ENCODE assay signal across 15 cellular contexts in the genomic region with DNA sequence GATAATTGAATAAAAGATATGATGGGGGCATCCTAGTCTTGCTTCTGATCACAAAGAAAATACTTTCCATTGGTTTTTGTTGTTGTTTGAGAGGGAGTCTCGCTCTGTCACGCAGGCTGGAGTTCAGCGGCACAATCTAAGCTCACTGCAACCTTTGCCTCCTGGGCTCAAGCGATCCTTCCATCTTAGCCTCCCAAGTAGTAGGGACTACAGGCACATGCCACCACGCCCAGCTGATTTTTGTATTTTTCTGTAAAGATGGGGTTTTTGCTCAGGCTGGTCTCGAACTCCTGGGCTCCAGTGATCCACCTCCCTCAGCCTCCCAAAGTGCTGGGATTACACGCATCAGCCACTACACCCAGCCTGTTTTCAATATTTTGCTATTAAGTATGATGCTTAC. TPM values are rescaled to one million over a fixed set of nuclear protein-coding genes. Genes with fewer than 3 reads are reported as not detected.
A peak's percentile ranks its signal among the peaks of the same experiment; 100 is the strongest.
DNase-seq lines count a peak whose midpoint lies in the region; ATAC-seq and TF ChIP-seq lines count a peak whose summit lies in the region.
"Had no signal": no experiment of that assay in that cellular context is flagged by ENCODE, and none has a peak within 500 bp of the region (broad histone marks: within the 10 kb centered on the region; RNA-seq: fewer than 3 reads in every experiment).

No MANE protein-coding gene starts in this region.

- H3K4me3 ChIP-seq in OCI-LY7 (ENCODE audit: low read depth, low read length, poor library complexity, severe bottlenecking) (peak overlapping the region; percentile 53), gastroesophageal sphincter (no peak overlapping the region)
- H3K4me3 ChIP-seq: ascending aorta, coronary artery, pancreas, skin epidermis had no signal

- H3K27ac ChIP-seq in OCI-LY7 (ENCODE audit: low read depth, low read length, poor library complexity, severe bottlenecking) (peak overlapping the region; percentile 96), angular gyrus (ENCODE audit: low read depth, low read length) (peak overlapping the region; percentile 8), gastroesophageal sphincter (no peak overlapping the region)
- H3K27ac ChIP-seq: ascending aorta, coronary artery, pancreas had no signal

- no peaks in the 10 kb centered on the region for H3K79me2 ChIP-seq in OCI-LY7 (ENCODE audit: insufficient read depth, low read depth, low read length)

- H3K9me2 ChIP-seq in OCI-LY7 (ENCODE audit: insufficient read depth, low read length) = no peaks in the 10 kb centered on the region

- BruUV-seq in OCI-LY7 (replicated peaks; lab: Mats Ljungman, UMichigan) = no TSS peak

- WGBS in gastroesophageal sphincter (ENCODE audit: low coverage in 1 of 2), 2 donors = 82 to 85% methylated on average over 4 to 7 of the region's 7 CpGs

- no peaks in the 10 kb centered on the region for H4K20me1 ChIP-seq in OCI-LY7 (ENCODE audit: insufficient read depth, low read length)

- intact Hi-C loops in OCI-LY7 (cut with micrococcal nuclease; ENCODE audit: unreplicated experiment) = loop anchor here (10.0 kb wide), 1 partner anchor 549 kb away; the partner anchor contains the start of gene ZFP36

- H3K27me3 ChIP-seq in gastroesophageal sphincter = peaks cover under 1% of the 10 kb centered on the region
- H3K27me3 ChIP-seq: ascending aorta, pancreas had no signal

- no peak for ATAC-seq in stimulated activated naive CD8-positive, alpha-beta T cell treated with anti-CD3 and anti-CD28 coated beads, Interleukin-15, Interleukin-2, amounts not matched to agents 100 U/mL and 50 U/mL, for 24 hours
- no peak for ATAC-seq in gastroesophageal sphincter

- TF ChIP-seq POLR2A in gastroesophageal sphincter (IDR thresholded peaks at IDR 0.05) = no peak

- peaks cover 81% of the 10 kb centered on the region for H3K4me1 ChIP-seq in OCI-LY7 (ENCODE audit: insufficient read depth, low read length, poor library complexity, severe bottlenecking)
- no peaks in the 10 kb centered on the region for H3K4me1 ChIP-seq in gastroesophageal sphincter
- H3K4me1 ChIP-seq: ascending aorta, pancreas had no signal

- POLR2A ChIA-PET in OCI-LY7 (lab: Charles Lee) = interaction anchor here (0.5 to 1.6 kb wide), 3 partner anchors 11 to 35 kb away, joined by 3 to 19 read pairs (median 12); no protein-coding TSS in a partner anchor

- DNase-seq in activated effector memory CD4-positive, alpha-beta T cell treated with anti-CD3 and anti-CD28 coated beads, Interleukin-2, amount 50 U/mL, for 16 hours = peak; percentile 55
- DNase-seq in activated effector memory CD4-positive, alpha-beta T cell treated with Interleukin-2 at 50 U/mL for 16 hours = no peak
- DNase-seq in OCI-LY7 (ENCODE audit: low spot score) (no peak), NCI-H2107 (lab: John Stamatoyannopoulos, UW) (no peak), SHP77 (lab: John Stamatoyannopoulos, UW) (no peak)
- DNase-seq in stimulated activated naive CD8-positive, alpha-beta T cell treated with anti-CD3 and anti-CD28 coated beads, Interleukin-15, Interleukin-2, amounts not matched to agents 100 U/mL and 50 U/mL, for 24 hours = peak; percentile 6
- DNase-seq: NCI-H2029 treated with DMSO at 0.1 percent for 48 hours, NCI-H69, T1000 had no signal

- H3K4me2 ChIP-seq in OCI-LY7 (ENCODE audit: low read length) = peak overlapping the region; percentile 72

- H3K9me3 ChIP-seq in OCI-LY7 (ENCODE audit: low read length) = peaks cover 34% of the 10 kb centered on the region
- H3K9me3 ChIP-seq in gastroesophageal sphincter = no peaks in the 10 kb centered on the region
- H3K9me3 ChIP-seq: ascending aorta, pancreas had no signal

- H3K36me3 ChIP-seq in OCI-LY7 (ENCODE audit: insufficient read depth, low read length) (peaks cover 14% of the 10 kb centered on the region), gastroesophageal sphincter (no peaks in the 10 kb centered on the region)
- H3K36me3 ChIP-seq: ascending aorta, pancreas had no signal

- CTCF ChIA-PET in OCI-LY7 (lab: Charles Lee; ENCODE audit: unreplicated experiment) = no interaction called here

- TF ChIP-seq EP300 in gastroesophageal sphincter (IDR thresholded peaks at IDR 0.05) = no peak

- TF ChIP-seq CTCF in OCI-LY7 (conservative IDR thresholded peaks at IDR 0.05; ENCODE audit: low read length) = no peak
- no peak for TF ChIP-seq CTCF in gastroesophageal sphincter (IDR thresholded peaks at IDR 0.05)

- H2AFZ ChIP-seq in OCI-LY7 (ENCODE audit: low read length) = peak overlapping the region; percentile 84; the same call in 1 of the 2 replicates

RNA-seq across cellular contexts. Expression of gene PSMC4, which starts 17.1 kb away (rescaled TPM):
- 82.3 and 94.3 TPM in 2 replicates for total RNA-seq in OCI-LY7 (2014; rRNA removed; shearing (Covaris generic))
- total RNA-seq in OCI-LY7 (2022) = 73.6 and 78.0 TPM in 2 replicates
- total RNA-seq in gastroesophageal sphincter = 100 to 1,000 TPM in 1 of 4 donors, 10 to 100 TPM in 3; 75.2 to 104 (median 94.7) TPM

RNA-seq across cellular contexts. Expression of gene FCGBP, which starts 19.5 kb away (rescaled TPM):
- 0.21 and 0.41 TPM in 2 replicates for total RNA-seq in OCI-LY7 (2014; rRNA removed; shearing (Covaris generic))
- total RNA-seq in OCI-LY7 (2022) = 1.1 and 1.7 TPM in 2 replicates
- total RNA-seq in gastroesophageal sphincter = 10 to 100 TPM in 2 of 4 donors, 1 to 10 TPM in 1, under 1 TPM in 1; 0.31 to 69.1 (median 8.2) TPM

RNA-seq across cellular contexts. Expression of gene ZNF546, which starts 42.9 kb away (rescaled TPM):
- 2.3 and 5.0 TPM in 2 replicates for total RNA-seq in OCI-LY7 (2014; rRNA removed; shearing (Covaris generic))
- total RNA-seq in OCI-LY7 (2022) (9.3 and 11.5 TPM in 2 replicates), gastroesophageal sphincter (10 to 100 TPM in 1 of 4 donors, 1 to 10 TPM in 3; 5.2 to 17.7 (median 7.5) TPM)

Comparison
In these comparisons a context has a peak if more than half of its experiments do, and no peak if none do; other contexts are left out.
1. DNase-seq: peak in activated effector memory CD4-positive, alpha-beta T cell treated with anti-CD3 and anti-CD28 coated beads, Interleukin-2, amount 50 U/mL, for 16 hours (single experiment) and stimulated activated naive CD8-positive, alpha-beta T cell treated with anti-CD3 and anti-CD28 coated beads, Interleukin-15, Interleukin-2, amounts not matched to agents 100 U/mL and 50 U/mL, for 24 hours (single experiment); none in activated effector memory CD4-positive, alpha-beta T cell treated with Interleukin-2 at 50 U/mL for 16 hours (single experiment), OCI-LY7 (single experiment), NCI-H2107 (single experiment) and SHP77 (0 of 2).
2. H3K27ac ChIP-seq: peak in OCI-LY7 (single experiment) and angular gyrus (single experiment); none in gastroesophageal sphincter (0 of 4).